Comparison of ENCODE assay signal across 8 cellular contexts in the genomic region with DNA sequence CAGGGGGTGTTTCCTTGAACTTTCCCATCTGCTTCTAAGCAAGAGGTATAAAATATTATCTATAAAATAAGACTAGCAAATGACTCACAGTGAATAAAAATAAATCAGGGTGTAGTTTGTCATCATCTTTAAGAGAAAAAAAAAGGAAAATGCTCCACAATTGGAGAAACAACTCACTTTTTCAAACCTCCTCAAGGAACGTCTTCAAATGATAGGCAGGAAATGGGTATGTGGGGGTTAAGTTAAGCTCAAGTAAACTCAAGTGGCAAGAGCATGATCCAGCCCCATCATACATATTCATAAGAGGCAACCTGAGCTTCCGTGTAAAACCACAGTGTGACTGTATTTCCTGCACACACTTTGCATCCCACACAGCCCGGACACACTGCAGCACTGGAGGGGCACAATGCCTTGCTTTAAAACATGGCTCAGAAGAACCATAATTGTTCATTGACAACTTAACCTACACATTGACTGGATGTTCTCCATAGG. TPM values are rescaled to one million over a fixed set of nuclear protein-coding genes. Genes with fewer than 3 reads are reported as not detected.
DNase-seq lines count a peak whose midpoint lies in the region; ATAC-seq and TF ChIP-seq lines count a peak whose summit lies in the region.

No MANE protein-coding gene starts in this region.

- no peak overlapping the region for H3K14ac ChIP-seq in neuronal stem cell (ENCODE audit: low read length)

- no peaks in the 10 kb centered on the region for H3K79me1 ChIP-seq in neuronal stem cell (ENCODE audit: low read depth, low read length)

- H3K36me3 Mint-ChIP-seq in endodermal cell (ENCODE audit: low read depth) (no peaks in the 10 kb centered on the region), type B pancreatic cell (no peaks in the 10 kb centered on the region)

- H2BK12ac ChIP-seq in neuronal stem cell (ENCODE audit: low read length) = no peak overlapping the region

- H3K9ac ChIP-seq in endodermal cell (ENCODE audit: extremely low read depth, low read length, poor library complexity, severe bottlenecking) (no peak overlapping the region), neuronal stem cell (ENCODE audit: low read depth, low read length, poor library complexity) (no peak overlapping the region)

- H3K4me1 ChIP-seq in endodermal cell (ENCODE audit: control insufficient read depth, insufficient read depth, low read length) = peaks cover 14% of the 10 kb centered on the region
- peaks cover 16 to 43% of the 10 kb centered on the region in 2 donors for H3K4me1 ChIP-seq in neuronal stem cell (ENCODE audit: control insufficient read depth in 2 of 2, insufficient read depth in 1 of 2, low read depth in 1 of 2, low read length in 2 of 2)

- H3K18ac ChIP-seq in neuronal stem cell (ENCODE audit: low read length) = no peak overlapping the region

- DNase-seq in GM03348 (ENCODE audit: low spot score) (peak; percentile 27), LHCN-M2 (ENCODE audit: low read depth) (peak; percentile 77), endodermal cell (no peak), neuronal stem cell (ENCODE audit: low spot score) (no peak), type B pancreatic cell (ENCODE audit: extremely low spot score, unreplicated experiment) (no peak), posterior vena cava (ENCODE audit: low spot score) (no peak)
- peak; percentile 69 to 72 for DNase-seq in activated CD4-positive, alpha-beta T cell treated with anti-CD3 and anti-CD28 coated beads, Interleukin-2, amount 50 U/mL, for 4 hours

- H3K4me1 Mint-ChIP-seq in endodermal cell = peaks cover 29% of the 10 kb centered on the region
- H3K4me1 Mint-ChIP-seq in type B pancreatic cell (ENCODE audit: unreplicated experiment) = peaks cover 32% of the 10 kb centered on the region

- no peak overlapping the region for H3K27ac Mint-ChIP-seq in endodermal cell
- H3K27ac Mint-ChIP-seq in type B pancreatic cell = no peak overlapping the region

- WGBS in endodermal cell (ENCODE audit: insufficient coverage in 1 of 2, insufficient read length in 1 of 2), 2 experiments = 0 to 61% methylated on average over 1 to 2 of the region's 3 CpGs
- no CpG with 5 or more reads among the region's 3 CpGs for WGBS in neuronal stem cell (ENCODE audit: extremely low coverage in 2 of 2, insufficient read length in 2 of 2, insufficient replicate concordance in 1 of 2), 2 donors

- no peak overlapping the region for H4K91ac ChIP-seq in neuronal stem cell (ENCODE audit: low read depth, low read length, poor library complexity)

- peak overlapping the region; percentile 83 for H2AFZ ChIP-seq in neuronal stem cell (ENCODE audit: low read length)

- no peak overlapping the region for H2BK120ac ChIP-seq in neuronal stem cell (ENCODE audit: low read depth, low read length)

- peak; percentile 92 for ATAC-seq in GM21717 (IDR thresholded peaks at IDR 0.05; ENCODE audit: unreplicated experiment)

- no peak for TF ChIP-seq CTCF in endodermal cell (conservative IDR thresholded peaks at IDR 0.05)
- TF ChIP-seq CTCF in type B pancreatic cell (conservative IDR thresholded peaks at IDR 0.05) = no peak

- H3K9me3 Mint-ChIP-seq in endodermal cell (no peaks in the 10 kb centered on the region), type B pancreatic cell (no peaks in the 10 kb centered on the region)

- H4K8ac ChIP-seq in neuronal stem cell (ENCODE audit: low read depth, low read length) = no peak overlapping the region

- H3K27me3 Mint-ChIP-seq in endodermal cell (ENCODE audit: insufficient read depth) (no peaks in the 10 kb centered on the region), type B pancreatic cell (no peaks in the 10 kb centered on the region)

- H3K4me3 ChIP-seq in endodermal cell (ENCODE audit: low read length) (peak overlapping the region; percentile 73), neuronal stem cell (ENCODE audit: low read length in 2 of 2) (peak overlapping the region in 1 of 2 donors; percentile 49)

- no peak overlapping the region for H3K4ac ChIP-seq in neuronal stem cell (ENCODE audit: low read length)

- intact Hi-C loops in posterior vena cava (cut with DNase I) = no loop called here

- no peak overlapping the region for H3K23ac ChIP-seq in neuronal stem cell (ENCODE audit: low read depth, low read length, poor library complexity)

- no peak overlapping the region for H2AK5ac ChIP-seq in neuronal stem cell (ENCODE audit: low read depth, low read length)

- H3K9me3 ChIP-seq in endodermal cell (ENCODE audit: control insufficient read depth, low read length) (no peaks in the 10 kb centered on the region), neuronal stem cell (replicated peaks in 1 of 2; ENCODE audit: control insufficient read depth in 2 of 2, insufficient read depth in 1 of 2, low read depth in 1 of 2, low read length in 2 of 2) (no peaks in the 10 kb centered on the region)

- H3K27me3 ChIP-seq in endodermal cell (ENCODE audit: control insufficient read depth, insufficient read depth, low read length, poor library complexity, severe bottlenecking) = no peaks in the 10 kb centered on the region
- H3K27me3 ChIP-seq in neuronal stem cell (ENCODE audit: control insufficient read depth in 3 of 3, insufficient read depth in 3 of 3, low read depth in 1 of 3, low read length in 3 of 3) = no peaks in the 10 kb centered on the region

- no peak overlapping the region for H2BK5ac ChIP-seq in neuronal stem cell (ENCODE audit: low read length)

- H3K4me3 Mint-ChIP-seq in endodermal cell = peak overlapping the region; percentile 47
- peak overlapping the region; percentile 28 for H3K4me3 Mint-ChIP-seq in type B pancreatic cell

- H2BK15ac ChIP-seq in neuronal stem cell (ENCODE audit: low read length) = no peak overlapping the region

- no peak overlapping the region for H3K4me2 ChIP-seq in neuronal stem cell (ENCODE audit: insufficient read depth, low read length, poor library complexity, severe bottlenecking)

- no peaks in the 10 kb centered on the region for H3K36me3 ChIP-seq in endodermal cell (ENCODE audit: control insufficient read depth, insufficient read depth, low read length)
- H3K36me3 ChIP-seq in neuronal stem cell (replicated peaks in 1 of 2; ENCODE audit: control insufficient read depth in 2 of 2, insufficient read depth in 2 of 2, low read length in 2 of 2) = no peaks in the 10 kb centered on the region

- H3K27ac ChIP-seq in endodermal cell (ENCODE audit: low read depth, low read length) (no peak overlapping the region), neuronal stem cell (replicated peaks; ENCODE audit: low read length) (no peak overlapping the region)

RNA-seq across cellular contexts. Expression of a gene that starts 58.5 kb away (rescaled TPM):
- 9.6 and 10.9 TPM in 2 replicates for total RNA-seq in LHCN-M2 (2014; rRNA removed)
- 1.5 TPM for polyA plus RNA-seq in LHCN-M2 (2012)
- 10 to 100 TPM in 1 of 2 donors, 1 to 10 TPM in 1; 6.7 to 10.2 TPM for total RNA-seq in endodermal cell
- polyA plus RNA-seq in endodermal cell (2013, experiment 1 of 2) = 6.0 TPM
- polyA plus RNA-seq in endodermal cell (2013, experiment 2 of 2) = 6.8 TPM
- polyA plus RNA-seq in neuronal stem cell (2013, experiment 1 of 2) = 3.7 TPM
- 3.7 TPM for polyA plus RNA-seq in neuronal stem cell (2013, experiment 2 of 2)
- total RNA-seq in type B pancreatic cell (ENCODE audit: low replicate concordance) = 8.9 and 16.1 TPM in 2 replicates
- 10 to 100 TPM; 14.0 to 15.4 TPM for total RNA-seq in posterior vena cava

Comparison
In these comparisons a context has a peak if more than half of its experiments do, and no peak if none do; other contexts are left out.
1. DNase-seq: peak in GM03348 (single experiment), LHCN-M2 (single experiment) and activated CD4-positive, alpha-beta T cell treated with anti-CD3 and anti-CD28 coated beads, Interleukin-2, amount 50 U/mL, for 4 hours (2 of 2); none in endodermal cell (single experiment), neuronal stem cell (single experiment), type B pancreatic cell (single experiment) and posterior vena cava (single experiment).